In genomic region chr2:125444106-125444505, GRCh38 we compare ENCODE assay signal across 28 cellular contexts.
"Had no signal": no experiment of that assay in that cellular context is flagged by ENCODE, and none has a peak within 500 bp of the region (broad histone marks: within the 10 kb centered on the region; RNA-seq: fewer than 3 reads in every experiment).

No MANE protein-coding gene starts in this region.

- H3K36me3 ChIP-seq: ascending aorta, cardiac muscle cell had no signal

- H3K9me3 ChIP-seq: ascending aorta had no signal

- DNase-seq: activated B cell treated with CpG ODN at 0.5 μM for 24 hours; activated CD4-positive, alpha-beta memory T cell treated with anti-CD3 and anti-CD28 coated beads for 36 hours; activated CD4-positive, alpha-beta T cell treated with anti-CD3 and anti-CD28 coated beads for 4 hours; activated CD4-positive, alpha-beta T cell treated with anti-CD3 and anti-CD28 coated beads, Interleukin-2, amount 10 ng/mL, durations not matched to agents 24 days and 14 days; activated CD4-positive, alpha-beta T cell treated with anti-CD3 and anti-CD28 coated beads, Interleukin-2, amount 50 U/mL, for 1 hour; activated CD4-positive, alpha-beta T cell treated with anti-CD3 and anti-CD28 coated beads, Interleukin-2, amount 50 U/mL, for 4 hours; activated CD4-positive, CD25-positive, alpha-beta regulatory T cell treated with anti-CD3 and anti-CD28 coated beads, Interleukin-2, amount 50 U/mL, for 72 hours; activated CD8-positive, alpha-beta memory T cell treated with anti-CD3 and anti-CD28 coated beads, Interleukin-2, amount 50 U/mL, for 48 hours; activated CD8-positive, alpha-beta T cell treated with anti-CD3 and anti-CD28 coated beads for 36 hours; activated effector memory CD4-positive, alpha-beta T cell treated with Interleukin-2 at 50 U/mL for 16 hours; activated gamma-delta T cell; activated naive CD4-positive, alpha-beta T cell treated with anti-CD3 and anti-CD28 coated beads, Interleukin-2, amount 10 ng/mL, durations not matched to agents 7 days and 5 days; activated naive CD4-positive, alpha-beta T cell treated with Interleukin-2 at 50 U/mL for 16 hours; activated naive CD8-positive, alpha-beta T cell treated with anti-CD3 and anti-CD28 coated beads, Interleukin-2, amount 10 ng/mL, durations not matched to agents 7 days and 5 days; activated naive CD8-positive, alpha-beta T cell treated with anti-CD3 and anti-CD28 coated beads, Interleukin-2, amount 50 U/mL, for 24 hours; activated T-cell treated with anti-CD3 and anti-CD28 coated beads, Interleukin-2, amount 50 U/mL, for 24 hours; activated T-cell treated with anti-CD3 and anti-CD28 coated beads, Interleukin-2, amount 50 U/mL, for 48 hours; amygdala; anterior cingulate cortex; caudate nucleus; cerebellar nuclear complex; T-helper 2 cell; T-helper 9 cell had no signal

- H3K27ac ChIP-seq: ascending aorta, cardiac muscle cell, VCaP had no signal

- FAIRE-seq: bronchial epithelial cell, TTC549 had no signal

- H3K27me3 ChIP-seq: ascending aorta, cardiac muscle cell had no signal

- ATAC-seq: activated CD8-positive, alpha-beta T cell treated with anti-CD3 and anti-CD28 coated beads for 36 hours; activated naive CD8-positive, alpha-beta T cell treated with anti-CD3 and anti-CD28 coated beads, Interleukin-2, amount 50 U/mL, for 24 hours had no signal

- H3K4me3 ChIP-seq: ascending aorta, cardiac muscle cell had no signal

- H3K4me1 ChIP-seq: ascending aorta had no signal
